ENCODE assay signal across 8 cellular contexts in the genomic region with DNA sequence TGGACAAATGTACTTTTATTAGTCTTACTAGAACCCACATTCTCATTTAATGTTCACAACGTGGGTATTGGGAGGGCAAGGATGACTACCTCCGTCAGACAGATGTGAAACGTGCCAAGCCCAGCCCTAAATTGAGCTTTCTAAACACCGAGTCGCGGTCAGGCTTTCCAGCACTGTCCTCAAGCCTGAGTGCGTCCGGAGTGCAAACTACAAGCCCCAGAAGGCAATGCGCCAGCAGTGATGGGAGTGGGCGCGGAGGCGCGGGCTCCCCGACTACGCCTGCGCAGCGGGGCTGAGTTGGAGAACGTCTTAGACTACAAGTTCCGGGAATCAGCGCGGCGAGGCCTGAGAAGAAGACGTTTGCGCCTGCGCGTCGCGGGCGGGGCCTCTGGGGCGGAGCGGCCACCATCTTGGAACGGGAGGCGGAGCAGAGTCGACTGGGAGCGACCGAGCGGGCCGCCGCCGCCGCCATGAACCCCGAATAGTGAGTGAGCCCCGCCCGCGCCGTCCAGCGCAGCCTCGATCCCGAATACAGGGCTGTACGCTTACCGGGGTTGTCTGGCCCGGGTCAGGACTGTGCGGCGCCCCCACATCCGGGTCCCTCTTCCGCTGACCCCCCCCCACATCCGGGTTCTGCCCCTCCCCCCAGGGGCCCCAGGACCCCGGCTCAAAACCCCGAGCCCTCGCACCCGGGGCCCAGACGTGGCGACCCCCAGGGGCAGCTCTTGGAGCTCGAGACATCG. TPM values are rescaled to one million over a fixed set of nuclear protein-coding genes. Genes with fewer than 3 reads are reported as not detected.
DNase-seq lines count a peak whose midpoint lies in the region; ATAC-seq and TF ChIP-seq lines count a peak whose summit lies in the region.

TSS of gene RAB1B (plus strand) at position 430 of the 743 bp plus-strand sequence. CDS start at position 471, 41 bp downstream.

- H3K4me3 ChIP-seq in epithelial cell of proximal tubule (ENCODE audit: low read depth, low read length) = peak within 1 kb of the TSS; percentile 100

- no peaks in the 10 kb centered on the region for H3K27me3 Mint-ChIP-seq in activated T-cell treated with anti-CD3 and anti-CD28 coated beads, Interleukin-2, amount 50 U/mL, for 24 hours

- peak within 1 kb of the TSS; percentile 99 for H3K27ac Mint-ChIP-seq in activated T-cell treated with anti-CD3 and anti-CD28 coated beads, Interleukin-2, amount 50 U/mL, for 24 hours

- no peak for TF ChIP-seq CTCF in epithelial cell of proximal tubule (conservative IDR thresholded peaks at IDR 0.05; ENCODE audit: low read depth, low read length)

- peaks cover 84% of the 10 kb centered on the region for H3K36me3 Mint-ChIP-seq in activated T-cell treated with anti-CD3 and anti-CD28 coated beads, Interleukin-2, amount 50 U/mL, for 24 hours (ENCODE audit: low read depth)

- no peaks in the 10 kb centered on the region for H3K9me3 Mint-ChIP-seq in activated T-cell treated with anti-CD3 and anti-CD28 coated beads, Interleukin-2, amount 50 U/mL, for 24 hours

- H3K4me1 Mint-ChIP-seq in activated T-cell treated with anti-CD3 and anti-CD28 coated beads, Interleukin-2, amount 50 U/mL, for 24 hours (ENCODE audit: low read depth) = peaks cover 44% of the 10 kb centered on the region

- ATAC-seq in GM21717 (IDR thresholded peaks at IDR 0.05; ENCODE audit: unreplicated experiment) = peak; percentile 57

- H3K4me3 Mint-ChIP-seq in activated T-cell treated with anti-CD3 and anti-CD28 coated beads, Interleukin-2, amount 50 U/mL, for 24 hours = peak within 1 kb of the TSS; percentile 91

- DNase-seq in DMS153 treated with DMSO at 0.1 percent for 48 hours (lab: John Stamatoyannopoulos, UW; ENCODE audit: unreplicated experiment) = peak; percentile 97
- DNase-seq in KBM-7 = peak; percentile 99
- peak; percentile 100 for DNase-seq in activated T-cell treated with anti-CD3 and anti-CD28 coated beads, Interleukin-2, amount 50 U/mL, for 24 hours
- peak; percentile 87 for DNase-seq in epithelial cell of proximal tubule (ENCODE audit: low read depth)
- peak; percentile 100 for DNase-seq in mucosa of gallbladder (ENCODE audit: low spot score)
- DNase-seq in stimulated activated CD8-positive, alpha-beta memory T cell treated with anti-CD3 and anti-CD28 coated beads, Interleukin-4, amount 100 ng/mL, for 4 hours (ENCODE audit: low read depth in 2 of 2, low spot score in 1 of 2) = peak; percentile 99

- in situ Hi-C loops in KBM-7 (cut with MboI; ENCODE audit: low pct_unique_long_range_greater_than_20kb, low sequenced_read_pairs) = no loop called here

TF ChIP-seq in PFSK-1, 5 proteins besides CTCF, POLR2A, EP300 and RAD21:
- TF ChIP-seq FOXP2 (optimal IDR thresholded peaks at IDR 0.05; ENCODE audit: borderline replicate concordance, extremely low read depth, extremely low read length, insufficient read depth) = peak; percentile 9
- TF ChIP-seq, protein P1, sequence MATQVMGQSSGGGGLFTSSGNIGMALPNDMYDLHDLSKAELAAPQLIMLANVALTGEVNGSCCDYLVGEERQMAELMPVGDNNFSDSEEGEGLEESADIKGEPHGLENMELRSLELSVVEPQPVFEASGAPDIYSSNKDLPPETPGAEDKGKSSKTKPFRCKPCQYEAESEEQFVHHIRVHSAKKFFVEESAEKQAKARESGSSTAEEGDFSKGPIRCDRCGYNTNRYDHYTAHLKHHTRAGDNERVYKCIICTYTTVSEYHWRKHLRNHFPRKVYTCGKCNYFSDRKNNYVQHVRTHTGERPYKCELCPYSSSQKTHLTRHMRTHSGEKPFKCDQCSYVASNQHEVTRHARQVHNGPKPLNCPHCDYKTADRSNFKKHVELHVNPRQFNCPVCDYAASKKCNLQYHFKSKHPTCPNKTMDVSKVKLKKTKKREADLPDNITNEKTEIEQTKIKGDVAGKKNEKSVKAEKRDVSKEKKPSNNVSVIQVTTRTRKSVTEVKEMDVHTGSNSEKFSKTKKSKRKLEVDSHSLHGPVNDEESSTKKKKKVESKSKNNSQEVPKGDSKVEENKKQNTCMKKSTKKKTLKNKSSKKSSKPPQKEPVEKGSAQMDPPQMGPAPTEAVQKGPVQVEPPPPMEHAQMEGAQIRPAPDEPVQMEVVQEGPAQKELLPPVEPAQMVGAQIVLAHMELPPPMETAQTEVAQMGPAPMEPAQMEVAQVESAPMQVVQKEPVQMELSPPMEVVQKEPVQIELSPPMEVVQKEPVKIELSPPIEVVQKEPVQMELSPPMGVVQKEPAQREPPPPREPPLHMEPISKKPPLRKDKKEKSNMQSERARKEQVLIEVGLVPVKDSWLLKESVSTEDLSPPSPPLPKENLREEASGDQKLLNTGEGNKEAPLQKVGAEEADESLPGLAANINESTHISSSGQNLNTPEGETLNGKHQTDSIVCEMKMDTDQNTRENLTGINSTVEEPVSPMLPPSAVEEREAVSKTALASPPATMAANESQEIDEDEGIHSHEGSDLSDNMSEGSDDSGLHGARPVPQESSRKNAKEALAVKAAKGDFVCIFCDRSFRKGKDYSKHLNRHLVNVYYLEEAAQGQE (IDR thresholded peaks at IDR 0.05; ENCODE audit: insufficient read depth in 1 of 2, low read depth in 2 of 2, low read length in 2 of 2) = no peak
- TF ChIP-seq TAF1 (IDR thresholded peaks at IDR 0.05; ENCODE audit: borderline replicate concordance, insufficient read depth, low read length) = peak; percentile 45; the same call in 1 of the 2 replicates
- peak; percentile 57 for TF ChIP-seq POLR2AphosphoS5 (IDR thresholded peaks at IDR 0.05; ENCODE audit: low read depth, low read length)
- 0 out of 2 replicates have a peak, but pooled peaks have one; percentile 68 for TF ChIP-seq SIN3A (IDR thresholded peaks at IDR 0.05; ENCODE audit: borderline replicate concordance, insufficient read depth, low read length)

RNA-seq across cellular contexts. Expression of gene RAB1B, which starts in this region (rescaled TPM):
- 123 TPM for polyA plus RNA-seq in PFSK-1 (2012; ENCODE audit: insufficient read length, low read depth)
- total RNA-seq in epithelial cell of proximal tubule (152 and 162 TPM in 2 replicates), mucosa of gallbladder (187 TPM)

Comparison
In these comparisons a context has a peak if more than half of its experiments do, and no peak if none do; other contexts are left out.
1. Peak in every context shown above with its lines: DNase-seq, ATAC-seq and H3K4me3 ChIP-seq.